ENCODE assay signal across 1 cellular context in the genomic region with DNA sequence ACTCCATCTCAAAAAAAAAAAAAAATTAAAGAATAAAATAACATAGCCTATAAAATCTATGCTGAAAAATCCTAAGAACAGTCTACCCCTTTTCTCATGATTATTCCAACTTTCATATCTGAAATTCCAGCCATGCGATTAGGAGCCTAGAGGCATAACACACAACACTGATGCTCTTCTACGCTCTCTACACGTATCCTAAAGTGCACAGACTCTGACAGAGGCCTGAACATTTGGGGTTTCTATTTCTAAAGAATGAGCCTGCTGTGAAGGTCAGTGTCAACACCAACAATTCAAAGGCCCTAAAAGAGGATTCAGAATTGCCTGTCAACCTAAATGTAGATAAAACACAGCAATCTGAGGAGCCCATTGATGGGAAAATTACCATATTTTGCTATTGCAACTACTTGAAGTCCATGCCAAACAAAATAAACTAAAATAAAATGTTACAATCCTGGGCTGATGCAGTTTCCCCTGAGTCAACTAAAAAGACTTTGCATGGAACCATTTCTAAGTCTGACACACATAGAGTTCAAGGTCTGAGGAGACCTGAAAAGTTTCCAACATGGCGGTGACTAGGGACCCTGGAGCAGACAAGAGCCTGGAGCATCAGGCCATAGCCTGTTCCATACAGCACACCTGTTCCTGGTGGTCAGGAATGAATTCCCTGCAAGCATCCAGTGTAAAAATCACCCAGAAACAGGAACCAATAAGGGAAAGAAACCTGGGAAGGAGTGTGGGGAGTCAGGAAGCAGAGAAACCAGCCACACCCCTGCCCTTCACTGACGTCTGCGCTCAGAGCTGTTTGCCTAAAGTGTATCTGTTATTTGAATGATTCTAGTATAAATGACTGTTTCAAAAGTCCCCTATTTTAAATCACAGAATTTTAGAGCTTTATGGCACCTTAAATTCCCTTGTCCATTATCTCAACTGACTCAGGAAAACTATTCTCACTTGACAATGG.
TF ChIP-seq lines count a peak whose summit lies in the region.

No MANE protein-coding gene starts in this region.

TF ChIP-seq in HEK293, 187 proteins besides CTCF, POLR2A, EP300 and RAD21:
- TF ChIP-seq, protein P1, sequence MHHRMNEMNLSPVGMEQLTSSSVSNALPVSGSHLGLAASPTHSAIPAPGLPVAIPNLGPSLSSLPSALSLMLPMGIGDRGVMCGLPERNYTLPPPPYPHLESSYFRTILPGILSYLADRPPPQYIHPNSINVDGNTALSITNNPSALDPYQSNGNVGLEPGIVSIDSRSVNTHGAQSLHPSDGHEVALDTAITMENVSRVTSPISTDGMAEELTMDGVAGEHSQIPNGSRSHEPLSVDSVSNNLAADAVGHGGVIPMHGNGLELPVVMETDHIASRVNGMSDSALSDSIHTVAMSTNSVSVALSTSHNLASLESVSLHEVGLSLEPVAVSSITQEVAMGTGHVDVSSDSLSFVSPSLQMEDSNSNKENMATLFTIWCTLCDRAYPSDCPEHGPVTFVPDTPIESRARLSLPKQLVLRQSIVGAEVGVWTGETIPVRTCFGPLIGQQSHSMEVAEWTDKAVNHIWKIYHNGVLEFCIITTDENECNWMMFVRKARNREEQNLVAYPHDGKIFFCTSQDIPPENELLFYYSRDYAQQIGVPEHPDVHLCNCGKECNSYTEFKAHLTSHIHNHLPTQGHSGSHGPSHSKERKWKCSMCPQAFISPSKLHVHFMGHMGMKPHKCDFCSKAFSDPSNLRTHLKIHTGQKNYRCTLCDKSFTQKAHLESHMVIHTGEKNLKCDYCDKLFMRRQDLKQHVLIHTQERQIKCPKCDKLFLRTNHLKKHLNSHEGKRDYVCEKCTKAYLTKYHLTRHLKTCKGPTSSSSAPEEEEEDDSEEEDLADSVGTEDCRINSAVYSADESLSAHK (tag by site-specific recombination; IDR thresholded peaks at IDR 0.05), result peak; percentile 46; the same call in 1 of the 2 replicates
- no peak for TF ChIP-seq SETDB1 (IDR thresholded peaks at IDR 0.05; ENCODE audit: insufficient read length, low read length)
- TF ChIP-seq, protein P2, sequence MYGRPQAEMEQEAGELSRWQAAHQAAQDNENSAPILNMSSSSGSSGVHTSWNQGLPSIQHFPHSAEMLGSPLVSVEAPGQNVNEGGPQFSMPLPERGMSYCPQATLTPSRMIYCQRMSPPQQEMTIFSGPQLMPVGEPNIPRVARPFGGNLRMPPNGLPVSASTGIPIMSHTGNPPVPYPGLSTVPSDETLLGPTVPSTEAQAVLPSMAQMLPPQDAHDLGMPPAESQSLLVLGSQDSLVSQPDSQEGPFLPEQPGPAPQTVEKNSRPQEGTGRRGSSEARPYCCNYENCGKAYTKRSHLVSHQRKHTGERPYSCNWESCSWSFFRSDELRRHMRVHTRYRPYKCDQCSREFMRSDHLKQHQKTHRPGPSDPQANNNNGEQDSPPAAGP (tag by site-specific recombination; IDR thresholded peaks at IDR 0.05), result no peak
- TF ChIP-seq ZNF791 (tag by site-specific recombination; IDR thresholded peaks at IDR 0.05), result no peak
- TF ChIP-seq ZNF140 (tag by site-specific recombination; IDR thresholded peaks at IDR 0.05), result no peak
- no peak for TF ChIP-seq ZNF16 (tag by site-specific recombination; IDR thresholded peaks at IDR 0.05; ENCODE audit: low read depth)
